11 cellular contexts compared by ENCODE assay signal in the genomic region with DNA sequence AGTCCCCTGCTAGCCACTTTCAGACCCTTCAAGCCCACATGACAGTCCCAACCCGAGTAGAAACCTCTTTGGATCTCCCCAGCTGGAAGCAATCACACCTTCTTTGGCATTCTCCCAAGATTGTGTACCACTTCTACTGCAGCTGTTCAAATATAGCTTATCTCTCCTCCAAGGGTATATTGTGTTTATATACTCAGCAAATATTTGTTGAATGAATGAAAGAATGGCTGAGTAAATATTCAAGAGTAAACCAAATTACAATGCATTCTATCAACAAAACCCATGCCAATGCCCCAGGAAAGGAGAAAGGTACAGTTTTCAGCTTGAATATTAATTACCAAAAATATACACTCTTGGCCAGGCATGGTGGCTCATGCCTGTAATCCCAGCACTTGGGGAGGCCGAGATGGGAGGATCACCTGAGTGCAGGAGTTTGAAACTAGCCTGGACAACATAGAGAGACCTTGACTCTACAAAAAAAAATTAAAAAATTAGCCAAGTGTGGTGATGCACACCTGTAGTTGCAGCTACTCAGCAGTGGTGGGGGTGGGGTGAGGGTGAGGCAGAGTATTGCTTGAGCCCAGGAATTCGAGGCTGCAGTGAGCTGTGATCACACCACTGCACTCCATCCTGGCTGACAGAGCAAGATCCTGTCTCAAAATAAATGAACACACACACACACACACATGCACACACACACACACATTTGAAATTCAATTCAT.
DNase-seq lines count a peak whose midpoint lies in the region; ATAC-seq, FAIRE-seq and TF ChIP-seq lines count a peak whose summit lies in the region.
"Had no signal": no experiment of that assay in that cellular context is flagged by ENCODE, and none has a peak within 500 bp of the region (broad histone marks: within the 10 kb centered on the region; RNA-seq: fewer than 3 reads in every experiment).

No MANE protein-coding gene starts in this region.

- no peaks in the 10 kb centered on the region for H3K9me3 Mint-ChIP-seq in CD4-positive, alpha-beta memory T cell
- H3K9me3 Mint-ChIP-seq: activated naive CD8-positive, alpha-beta T cell treated with anti-CD3 and anti-CD28 coated beads, Interleukin-2, amount 50 U/mL, for 24 hours had no signal

- H3K27ac Mint-ChIP-seq in CD4-positive, alpha-beta memory T cell = peak overlapping the region; percentile 20 to 88 (median 67)

- peak overlapping the region in 2 of 8 donors; percentile 3 for H3K4me3 Mint-ChIP-seq in CD4-positive, alpha-beta memory T cell
- H3K4me3 Mint-ChIP-seq: activated naive CD8-positive, alpha-beta T cell treated with anti-CD3 and anti-CD28 coated beads, Interleukin-2, amount 50 U/mL, for 24 hours had no signal

- POLR2A ChIA-PET in CD4-positive, alpha-beta memory T cell (lab: Charles Lee; ENCODE audit: partially characterized antibody) = interaction anchor here (1.0 to 1.5 kb wide), 2 partner anchors 10 to 68 kb away, joined by 3 to 4 read pairs; a partner anchor contains a TSS
- POLR2A ChIA-PET in IMR-90 (lab: Charles Lee; ENCODE audit: unreplicated experiment) = interaction anchor here (0.6 kb wide), 1 partner anchor 15 kb away, joined by 3 read pairs; no protein-coding TSS in a partner anchor

- WGBS in IMR-90 (ENCODE audit: extremely low coverage in 2 of 2, insufficient read length in 1 of 2), 2 experiments = 17% methylated on average over 1 of the region's 3 CpGs; no CpG with 5 or more reads in 1 of the 2 experiments
- 40 to 60% methylated on average over 1 to 2 of the region's 3 CpGs for WGBS in gastroesophageal sphincter (ENCODE audit: low coverage in 1 of 2), 2 donors

- H3K23ac ChIP-seq in IMR-90 (ENCODE audit: low read depth, low read length) = peak overlapping the region; percentile 55; the same call in 1 of the 2 replicates

- H3K4me1 ChIP-seq in CD4-positive, alpha-beta memory T cell (ENCODE audit: insufficient read depth, low read length) = peaks cover 17% of the 10 kb centered on the region
- H3K4me1 ChIP-seq in IMR-90 (ENCODE audit: control insufficient read depth, insufficient read depth, low read length) (peaks cover 6% of the 10 kb centered on the region; the same call in 1 of the 2 replicates), gastroesophageal sphincter (peaks cover 8 to 100% (median 28%) of the 10 kb centered on the region in 3 donors)

- no peak for TF ChIP-seq EP300 in gastroesophageal sphincter (IDR thresholded peaks at IDR 0.05)

- no peaks in the 10 kb centered on the region for H3K9me3 ChIP-seq in CD4-positive, alpha-beta memory T cell (ENCODE audit: control insufficient read depth in 1 of 2, low read length in 2 of 2)
- H3K9me3 ChIP-seq in IMR-90 (ENCODE audit: control insufficient read depth, insufficient read depth, low read length) (no peaks in the 10 kb centered on the region), gastroesophageal sphincter (no peaks in the 10 kb centered on the region)

- H3K18ac ChIP-seq in IMR-90 (ENCODE audit: low read depth, low read length) = no peak overlapping the region

- no peak overlapping the region for H4K8ac ChIP-seq in IMR-90 (ENCODE audit: low read depth in 2 of 2, low read length in 2 of 2)

- ATAC-seq in IMR-90 (ENCODE audit: low read depth) = no peak
- no peak for ATAC-seq in gastroesophageal sphincter

- no peak overlapping the region for H3K56ac ChIP-seq in IMR-90 (ENCODE audit: extremely low read depth, insufficient read depth, low read length)

- intact Hi-C loops in CD4-positive, alpha-beta memory T cell (cut with micrococcal nuclease) = no loop called here
- intact Hi-C loops in IMR-90 (cut with micrococcal nuclease) = loop anchor here (5.0 kb wide), 2 partner anchors 42 to 67 kb away; a partner anchor contains a TSS

- no peaks in the 10 kb centered on the region for H4K20me1 ChIP-seq in IMR-90 (ENCODE audit: insufficient read depth, low read length)

- H2AK5ac ChIP-seq in IMR-90 (ENCODE audit: low read depth, low read length) = no peak overlapping the region

- no peaks in the 10 kb centered on the region for H3K36me3 ChIP-seq in CD4-positive, alpha-beta memory T cell (ENCODE audit: insufficient read depth, low read length)
- H3K36me3 ChIP-seq in IMR-90 (ENCODE audit: control insufficient read depth, insufficient read depth, low read length) (no peaks in the 10 kb centered on the region), gastroesophageal sphincter (no peaks in the 10 kb centered on the region)

- no peaks in the 10 kb centered on the region for H3K27me3 Mint-ChIP-seq in CD4-positive, alpha-beta memory T cell
- H3K27me3 Mint-ChIP-seq: activated naive CD8-positive, alpha-beta T cell treated with anti-CD3 and anti-CD28 coated beads, Interleukin-2, amount 50 U/mL, for 24 hours had no signal

- H2BK5ac ChIP-seq in IMR-90 (ENCODE audit: low read depth, low read length, poor library complexity, severe bottlenecking) = no peak overlapping the region

- no peak overlapping the region for H2AK9ac ChIP-seq in IMR-90 (replicated peaks; ENCODE audit: low read depth, low read length, poor library complexity)

- H3K4ac ChIP-seq in IMR-90 (ENCODE audit: low read depth, low read length) = no peak overlapping the region

- H3K4me3 ChIP-seq in CD4-positive, alpha-beta memory T cell (ENCODE audit: low read length in 2 of 2) = no peak overlapping the region
- no peak overlapping the region for H3K4me3 ChIP-seq in IMR-90 (ENCODE audit: insufficient read depth, low read depth, low read length)
- no peak overlapping the region for H3K4me3 ChIP-seq in gastroesophageal sphincter

- H2BK120ac ChIP-seq in IMR-90 (ENCODE audit: low read depth, low read length) = no peak overlapping the region

- peaks cover 10% of the 10 kb centered on the region; the same call in 1 of the 2 replicates for H3K9me1 ChIP-seq in IMR-90 (ENCODE audit: insufficient read depth, low read length)

- no peak for DNase-seq in CD4-positive, alpha-beta memory T cell
- no peak for DNase-seq in IMR-90
- peak; percentile 95 for DNase-seq in NCI-H748 (lab: John Stamatoyannopoulos, UW; ENCODE audit: unreplicated experiment)
- DNase-seq in amygdala (lab: John Stamatoyannopoulos, UW) = no peak
- no peak for DNase-seq in urothelium cell line (ENCODE audit: low spot score)
- DNase-seq in activated CD4-positive, alpha-beta T cell treated with anti-CD3 and anti-CD28 coated beads, Interleukin-2, amount 50 U/mL, for 1 hour = no peak
- DNase-seq in EL = no peak
- DNase-seq: activated CD4-positive, alpha-beta T cell treated with anti-CD3 and anti-CD28 coated beads for 4 hours; activated naive CD8-positive, alpha-beta T cell treated with anti-CD3 and anti-CD28 coated beads, Interleukin-2, amount 50 U/mL, for 24 hours; retina had no signal

- H3K14ac ChIP-seq in IMR-90 (replicated peaks; ENCODE audit: low read depth, low read length) = no peak overlapping the region; the same call in 1 of the 2 replicates

- FAIRE-seq in urothelium cell line (lab: Jason Lieb, UNC) = no peak

- peaks cover 21 to 52% (median 30%) of the 10 kb centered on the region in 4 donors for H3K4me1 Mint-ChIP-seq in CD4-positive, alpha-beta memory T cell

- H4K91ac ChIP-seq in IMR-90 (ENCODE audit: insufficient read depth, low read depth, low read length) = no peak overlapping the region

- TF ChIP-seq CTCF in IMR-90 (conservative IDR thresholded peaks at IDR 0.05; ENCODE audit: low read depth, low read length) = no peak
- no peak for TF ChIP-seq CTCF in gastroesophageal sphincter (IDR thresholded peaks at IDR 0.05)

- H3K27ac ChIP-seq in CD4-positive, alpha-beta memory T cell (ENCODE audit: low read depth, low read length) = no peak overlapping the region
- H3K27ac ChIP-seq in IMR-90 (ENCODE audit: insufficient read depth, low read length) (no peak overlapping the region), gastroesophageal sphincter (peak overlapping the region in 3 of 4 donors; percentile 75 to 83 (median 82))

- no peak overlapping the region for H2AFZ ChIP-seq in IMR-90 (replicated peaks; ENCODE audit: low read length, poor library complexity)

- H3K27me3 ChIP-seq in CD4-positive, alpha-beta memory T cell (ENCODE audit: insufficient read depth, low read length) = no peaks in the 10 kb centered on the region
- H3K27me3 ChIP-seq in IMR-90 (ENCODE audit: control insufficient read depth, insufficient read depth, low read length) (no peaks in the 10 kb centered on the region), gastroesophageal sphincter (no peaks in the 10 kb centered on the region)

- dilution Hi-C loops in IMR-90 (cut with HindIII; ENCODE audit: low sequenced_read_pairs, unreplicated experiment) = no loop called here

- CTCF ChIA-PET in CD4-positive, alpha-beta memory T cell (lab: Charles Lee; ENCODE audit: partially characterized antibody) = interaction anchor here (0.7 to 1.8 kb wide), 3 partner anchors 13 to 76 kb away, joined by 3 to 5 read pairs (median 3); no protein-coding TSS in a partner anchor
- CTCF ChIA-PET in IMR-90 (lab: Yijun Ruan, JAX) = no interaction called here

- H3K9ac ChIP-seq in IMR-90 (ENCODE audit: low read depth, low read length) = no peak overlapping the region

- peaks cover 2 to 22% of the 10 kb centered on the region in 2 experiments; a peak in 3 of 4 replicates for H3K79me1 ChIP-seq in IMR-90 (ENCODE audit: low read depth in 1 of 2, low read length in 2 of 2)

- BruUV-seq in IMR-90 (replicated peaks; lab: Mats Ljungman, UMichigan) = no TSS peak

- peaks cover 0 to 15% of the 10 kb centered on the region in 2 donors for H3K36me3 Mint-ChIP-seq in CD4-positive, alpha-beta memory T cell

- H2BK20ac ChIP-seq in IMR-90 (ENCODE audit: low read depth, low read length) = no peak overlapping the region

- in situ Hi-C loops in IMR-90 (cut with MboI; ENCODE audit: low sequenced_read_pairs) = no loop called here

- no peak overlapping the region for H3K4me2 ChIP-seq in IMR-90 (ENCODE audit: low read depth, low read length)

- no peak for TF ChIP-seq POLR2A in IMR-90 (IDR thresholded peaks at IDR 0.05; ENCODE audit: low read depth, low read length)
- no peak for TF ChIP-seq POLR2A in gastroesophageal sphincter (IDR thresholded peaks at IDR 0.05)

- H2BK15ac ChIP-seq in IMR-90 (ENCODE audit: low read depth, low read length) = no peak overlapping the region

- no peak for TF ChIP-seq RAD21 in IMR-90 (IDR thresholded peaks at IDR 0.05; ENCODE audit: low read length)

- no peak overlapping the region for H4K5ac ChIP-seq in IMR-90 (ENCODE audit: low read depth, low read length)

TF ChIP-seq in IMR-90, 13 proteins besides CTCF, POLR2A, EP300 and RAD21 (continues in another document):
- TF ChIP-seq FOS (IDR thresholded peaks at IDR 0.05; ENCODE audit: low read depth, low read length) (no peak), NFE2L2 (IDR thresholded peaks at IDR 0.05; ENCODE audit: low read depth, low read length) (no peak)
- TF ChIP-seq, protein P1, sequence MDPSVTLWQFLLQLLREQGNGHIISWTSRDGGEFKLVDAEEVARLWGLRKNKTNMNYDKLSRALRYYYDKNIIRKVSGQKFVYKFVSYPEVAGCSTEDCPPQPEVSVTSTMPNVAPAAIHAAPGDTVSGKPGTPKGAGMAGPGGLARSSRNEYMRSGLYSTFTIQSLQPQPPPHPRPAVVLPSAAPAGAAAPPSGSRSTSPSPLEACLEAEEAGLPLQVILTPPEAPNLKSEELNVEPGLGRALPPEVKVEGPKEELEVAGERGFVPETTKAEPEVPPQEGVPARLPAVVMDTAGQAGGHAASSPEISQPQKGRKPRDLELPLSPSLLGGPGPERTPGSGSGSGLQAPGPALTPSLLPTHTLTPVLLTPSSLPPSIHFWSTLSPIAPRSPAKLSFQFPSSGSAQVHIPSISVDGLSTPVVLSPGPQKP (IDR thresholded peaks at IDR 0.05; ENCODE audit: borderline replicate concordance, low read depth, low read length) = no peak

Comparison
In these comparisons a context has a peak if more than half of its experiments do, and no peak if none do; other contexts are left out.
1. H3K27ac ChIP-seq: peak in gastroesophageal sphincter (3 of 4); none in CD4-positive, alpha-beta memory T cell (single experiment) and IMR-90 (single experiment).